1 cellular context compared by ENCODE assay signal in the genomic region with DNA sequence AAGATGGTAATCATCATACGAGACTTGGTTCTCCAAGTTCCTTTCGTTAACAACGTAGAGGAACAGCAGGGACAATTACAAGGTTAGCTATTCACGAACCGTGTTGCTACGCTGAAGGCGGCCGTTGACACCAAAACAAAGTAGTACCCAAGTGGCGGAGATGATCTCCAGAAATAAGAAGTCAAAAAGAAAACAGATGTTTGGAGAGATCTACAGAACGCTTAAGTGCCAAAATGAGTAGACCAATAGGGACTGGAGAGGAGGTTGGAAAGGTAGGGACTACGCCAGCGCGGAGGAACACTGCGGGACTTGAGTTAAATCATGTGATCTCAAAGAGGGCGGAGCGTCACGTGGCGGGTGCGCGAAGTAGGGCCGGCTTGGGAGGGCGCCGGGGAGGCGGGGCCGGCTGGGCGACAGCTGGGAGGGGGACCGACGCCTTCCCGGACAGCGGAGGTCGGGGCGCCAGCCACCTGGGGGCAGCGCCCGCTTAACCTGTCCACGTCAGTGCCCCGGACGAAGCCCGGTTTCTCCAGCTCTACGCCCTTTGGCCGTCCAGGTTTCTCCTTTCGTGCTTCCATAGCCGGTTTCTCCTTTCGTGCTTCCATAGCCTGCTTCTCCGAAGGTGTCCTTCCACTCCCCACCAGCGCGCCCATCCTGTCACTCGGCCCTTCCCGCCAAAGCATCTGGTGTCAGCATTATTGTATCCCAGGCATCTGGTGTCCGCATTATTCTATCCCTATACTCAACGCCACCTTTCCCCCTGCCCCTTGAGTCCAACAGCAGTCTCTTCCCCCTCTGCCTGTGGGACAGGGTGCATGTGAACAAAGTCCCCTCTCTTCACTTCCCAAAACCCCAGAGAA.
TF ChIP-seq lines count a peak whose summit lies in the region.

No MANE protein-coding gene starts in this region.

TF ChIP-seq in HEK293T, 16 proteins besides CTCF, POLR2A, EP300 and RAD21 (continued from another document):
- TF ChIP-seq CTBP1 (IDR thresholded peaks at IDR 0.05; ENCODE audit: borderline replicate concordance) (peak; percentile 76), FOXK2 (IDR thresholded peaks at IDR 0.05) (no peak), SUZ12 (IDR thresholded peaks at IDR 0.05) (no peak), ZNF384 (IDR thresholded peaks at IDR 0.05) (no peak), L3MBTL2 (conservative IDR thresholded peaks at IDR 0.05) (peak; percentile 61), FOXM1 (IDR thresholded peaks at IDR 0.05; ENCODE audit: borderline replicate concordance) (peak; percentile 77; the same call in 1 of the 2 replicates), NFRKB (IDR thresholded peaks at IDR 0.05) (no peak), HDGF (IDR thresholded peaks at IDR 0.05; ENCODE audit: borderline replicate concordance) (peak; percentile 83; the same call in 1 of the 2 replicates), SP1 (IDR thresholded peaks at IDR 0.05) (no peak), TARDBP (IDR thresholded peaks at IDR 0.05) (no peak)
TF ChIP-seq in HEK293T: peak in this region for 5.
